ENCODE assay signal across 11 cellular contexts in genomic region chr1:214002472-214002871, GRCh38. TPM values are rescaled to one million over a fixed set of nuclear protein-coding genes. Genes with fewer than 3 reads are reported as not detected.
DNase-seq lines count a peak whose midpoint lies in the region; TF ChIP-seq lines count a peak whose summit lies in the region.
"Had no signal": no experiment of that assay in that cellular context is flagged by ENCODE, and none has a peak within 500 bp of the region (broad histone marks: within the 10 kb centered on the region; RNA-seq: fewer than 3 reads in every experiment).

No MANE protein-coding gene starts in this region.

- DNase-seq in DMS53 (lab: John Stamatoyannopoulos, UW) (peak; percentile 96), NCI-H2171 (lab: John Stamatoyannopoulos, UW) (peak; percentile 94), caudate nucleus (lab: John Stamatoyannopoulos, UW) (no peak), mesenchymal stem cell (peak; percentile 65), OCI-M2 (lab: John Stamatoyannopoulos, UW; ENCODE audit: unreplicated experiment) (no peak), mesothelial cell of epicardium (ENCODE audit: low spot score in 2 of 2, unreplicated experiment in 2 of 2) (no peak), HuH-7.5 (ENCODE audit: low spot score) (no peak), DMS79 treated with DMSO at 0.1 percent for 48 hours (lab: John Stamatoyannopoulos, UW) (no peak)
- DNase-seq: natural killer cell had no signal

- H3K18ac ChIP-seq in mesenchymal stem cell (ENCODE audit: low read depth in 1 of 2, low read length in 2 of 2), result no peak overlapping the region

- no peaks in the 10 kb centered on the region for H3K36me3 ChIP-seq in mesenchymal stem cell (ENCODE audit: control insufficient read depth in 1 of 2, insufficient read depth in 2 of 2, low read depth in 1 of 2, low read length in 2 of 2)

- H2AFZ ChIP-seq in mesenchymal stem cell (ENCODE audit: low read depth, low read length), result no peak overlapping the region

- H3K4ac ChIP-seq in mesenchymal stem cell (ENCODE audit: low read depth in 1 of 2, low read length in 2 of 2), result no peak overlapping the region

- H2BK5ac ChIP-seq in mesenchymal stem cell (ENCODE audit: low read depth, low read length, poor library complexity, severe bottlenecking), result no peak overlapping the region

- TF ChIP-seq CTCF in mesothelial cell of epicardium (IDR thresholded peaks at IDR 0.05; ENCODE audit: unreplicated experiment), result no peak

- no peak overlapping the region for H2AK5ac ChIP-seq in mesenchymal stem cell (ENCODE audit: low read length, severe bottlenecking)

- H3K4me1 Mint-ChIP-seq in mesothelial cell of epicardium, result peaks cover 11% of the 10 kb centered on the region
- H3K4me1 Mint-ChIP-seq: central memory CD8-positive, alpha-beta T cell; natural killer cell had no signal

- no peak overlapping the region for H4K91ac ChIP-seq in mesenchymal stem cell (ENCODE audit: low read length)

- H3K4me3 Mint-ChIP-seq in mesothelial cell of epicardium, result no peak overlapping the region
- H3K4me3 Mint-ChIP-seq: central memory CD8-positive, alpha-beta T cell; natural killer cell had no signal

- H3K27ac ChIP-seq in caudate nucleus (ENCODE audit: low read depth, low read length), result peak overlapping the region; percentile 49
- no peak overlapping the region for H3K27ac ChIP-seq in mesenchymal stem cell (ENCODE audit: low read length, poor library complexity, severe bottlenecking)
- H3K27ac ChIP-seq: VCaP had no signal

- no peak overlapping the region for H2BK120ac ChIP-seq in mesenchymal stem cell (ENCODE audit: low read depth, low read length)

- no peaks in the 10 kb centered on the region for H3K27me3 ChIP-seq in mesenchymal stem cell (ENCODE audit: control insufficient read depth in 1 of 2, insufficient read depth in 1 of 2, low read length in 2 of 2)

- H2BK15ac ChIP-seq in mesenchymal stem cell (ENCODE audit: low read depth, poor library complexity, severe bottlenecking), result no peak overlapping the region

- no peak overlapping the region for H3K4me2 ChIP-seq in mesenchymal stem cell (ENCODE audit: low read length, poor library complexity, severe bottlenecking)

- H2BK12ac ChIP-seq in mesenchymal stem cell (ENCODE audit: low read length in 2 of 2), result no peak overlapping the region

- no peak overlapping the region for H4K8ac ChIP-seq in mesenchymal stem cell (ENCODE audit: low read length)

- WGBS in mesenchymal stem cell, result 27% methylated on average over 3 of the region's 3 CpGs

- no peaks in the 10 kb centered on the region for H3K4me1 ChIP-seq in mesenchymal stem cell (ENCODE audit: control insufficient read depth, insufficient read depth, low read depth, low read length)

- no peak overlapping the region for H3K23ac ChIP-seq in mesenchymal stem cell (ENCODE audit: low read length in 2 of 2)

- no peaks in the 10 kb centered on the region for H3K36me3 Mint-ChIP-seq in mesothelial cell of epicardium
- H3K36me3 Mint-ChIP-seq: natural killer cell had no signal

- peak overlapping the region; percentile 39 for H3K9ac ChIP-seq in mesenchymal stem cell (ENCODE audit: low read length)

- peaks cover 27% of the 10 kb centered on the region for H3K27me3 Mint-ChIP-seq in mesothelial cell of epicardium (ENCODE audit: low read depth)

- no peaks in the 10 kb centered on the region for H3K9me3 Mint-ChIP-seq in mesothelial cell of epicardium
- H3K9me3 Mint-ChIP-seq: central memory CD8-positive, alpha-beta T cell; natural killer cell had no signal

- no peak overlapping the region for H3K27ac Mint-ChIP-seq in mesothelial cell of epicardium
- H3K27ac Mint-ChIP-seq: natural killer cell had no signal

- H3K14ac ChIP-seq in mesenchymal stem cell (ENCODE audit: low read length in 2 of 2), result no peak overlapping the region

- no peaks in the 10 kb centered on the region for H3K79me1 ChIP-seq in mesenchymal stem cell (replicated peaks; ENCODE audit: low read length, poor library complexity, severe bottlenecking)

- no peak overlapping the region for H3K4me3 ChIP-seq in mesenchymal stem cell (ENCODE audit: insufficient read depth in 1 of 2, low read depth in 1 of 2, low read length in 2 of 2)

- no peaks in the 10 kb centered on the region for H3K9me3 ChIP-seq in mesenchymal stem cell (ENCODE audit: control insufficient read depth, low read length)

RNA-seq across cellular contexts. Expression of gene PROX1, which starts 14.7 kb away (rescaled TPM):
- 0.10 TPM for polyA plus RNA-seq in mesenchymal stem cell (2013, experiment 1 of 2)
- 0.11 TPM for polyA plus RNA-seq in mesenchymal stem cell (2013, experiment 2 of 2)
- total RNA-seq in mesothelial cell of epicardium, result 0.58 to 1.4 TPM (median 1.4 TPM) in 3 replicates
- total RNA-seq: natural killer cell had no signal

Comparison
In these comparisons a context has a peak if more than half of its experiments do, and no peak if none do; other contexts are left out.
1. DNase-seq: peak in DMS53 (single experiment), NCI-H2171 (single experiment) and mesenchymal stem cell (single experiment); none in caudate nucleus (0 of 61), OCI-M2 (single experiment), mesothelial cell of epicardium (0 of 2), HuH-7.5 (single experiment) and DMS79 treated with DMSO at 0.1 percent for 48 hours (single experiment).